27 cellular contexts compared by ENCODE assay signal in genomic region chr15:101100118-101100517, GRCh38.
"Had no signal": no experiment of that assay in that cellular context is flagged by ENCODE, and none has a peak within 500 bp of the region (broad histone marks: within the 10 kb centered on the region; RNA-seq: fewer than 3 reads in every experiment).

No MANE protein-coding gene starts in this region.

- DNase-seq: heart left ventricle; hypothalamus; immature natural killer cell; left ventricle myocardium inferior; mesendoderm; naive B cell; occipital lobe; stimulated activated CD4-positive, alpha-beta T cell treated with anti-CD3 and anti-CD28 coated beads, Interleukin-12 subunit alpha, Interleukin-12 subunit beta, amount 100 ng/mL, for 4 hours; stimulated activated CD4-positive, alpha-beta T cell treated with anti-CD3 and anti-CD28 coated beads, Interleukin-15, amount 100 ng/mL, for 24 hours; stimulated activated CD4-positive, alpha-beta T cell treated with anti-CD3 and anti-CD28 coated beads, Interleukin-2, amount 100 ng/mL, for 24 hours; stimulated activated CD4-positive, alpha-beta T cell treated with anti-CD3 and anti-CD28 coated beads, Interleukin-4, amount 100 ng/mL, for 1 hour; stimulated activated naive B cell treated with anti-CD40 and anti-IgM and Interleukin-4, amounts not matched to agents 10 μg/mL and 1 μg/mL and 100 μg/mL, for 72 hours; stimulated activated naive CD8-positive, alpha-beta T cell treated with anti-CD3 and anti-CD28 coated beads, Interleukin-15, Interleukin-2, amounts not matched to agents 100 U/mL and 50 U/mL, for 24 hours; stomach; testis; thyroid gland; transverse colon; upper lobe of right lung had no signal

- H3K4me3 Mint-ChIP-seq: immature natural killer cell; mesothelial cell of epicardium; naive B cell; nephron; neural crest cell; stimulated activated naive B cell treated with anti-CD40 and anti-IgM and Interleukin-4, amounts not matched to agents 10 μg/mL and 1 μg/mL and 100 μg/mL, for 72 hours had no signal

- H3K27me3 ChIP-seq: heart left ventricle, neutrophil, ovary, stomach, testis, thyroid gland, transverse colon, upper lobe of right lung had no signal

- H3K27ac ChIP-seq: heart left ventricle, left ventricle myocardium inferior, neutrophil, ovary, skin epidermis, stomach, testis, thyroid gland, transverse colon, upper lobe of right lung had no signal

- H3K4me1 ChIP-seq: stomach, testis, thyroid gland, transverse colon, upper lobe of right lung had no signal

- H3K27me3 Mint-ChIP-seq: naive B cell; progenitor cell of endocrine pancreas; stimulated activated naive B cell treated with anti-CD40 and anti-IgM and Interleukin-4, amounts not matched to agents 10 μg/mL and 1 μg/mL and 100 μg/mL, for 72 hours had no signal

- ATAC-seq: heart left ventricle; sciatic nerve; stimulated activated naive B cell treated with anti-CD40 and anti-IgM and Interleukin-4, amounts not matched to agents 10 μg/mL and 1 μg/mL and 100 μg/mL, for 72 hours; stimulated activated naive CD8-positive, alpha-beta T cell treated with anti-CD3 and anti-CD28 coated beads, Interleukin-15, Interleukin-2, amounts not matched to agents 100 U/mL and 50 U/mL, for 24 hours had no signal

- H3K9me3 ChIP-seq: heart left ventricle, left ventricle myocardium inferior, neutrophil, ovary, stomach, testis, thyroid gland, transverse colon, upper lobe of right lung had no signal

- H3K36me3 Mint-ChIP-seq: immature natural killer cell, mesothelial cell of epicardium, naive B cell had no signal

- H3K9me3 Mint-ChIP-seq: immature natural killer cell, nephron had no signal

- H3K4me1 Mint-ChIP-seq: immature natural killer cell; stimulated activated naive B cell treated with anti-CD40 and anti-IgM and Interleukin-4, amounts not matched to agents 10 μg/mL and 1 μg/mL and 100 μg/mL, for 72 hours had no signal

- H3K4me3 ChIP-seq: heart left ventricle, left ventricle myocardium inferior, lung, ovary, skin epidermis, stomach, testis, thyroid gland, transverse colon, upper lobe of right lung had no signal

- H3K27ac Mint-ChIP-seq: immature natural killer cell; mesothelial cell of epicardium; nephron; progenitor cell of endocrine pancreas; stimulated activated naive B cell treated with anti-CD40 and anti-IgM and Interleukin-4, amounts not matched to agents 10 μg/mL and 1 μg/mL and 100 μg/mL, for 72 hours had no signal

- H3K36me3 ChIP-seq: heart left ventricle, left ventricle myocardium inferior, neutrophil, ovary, stomach, thyroid gland, transverse colon, upper lobe of right lung had no signal
